18 cellular contexts compared by ENCODE assay signal in genomic region chr15:67256051-67256450, GRCh38. TPM values are rescaled to one million over a fixed set of nuclear protein-coding genes. Genes with fewer than 3 reads are reported as not detected.
A peak's percentile ranks its signal among the peaks of the same experiment; 100 is the strongest.
DNase-seq lines count a peak whose midpoint lies in the region; ATAC-seq and TF ChIP-seq lines count a peak whose summit lies in the region.
"Had no signal": no experiment of that assay in that cellular context is flagged by ENCODE, and none has a peak within 500 bp of the region (broad histone marks: within the 10 kb centered on the region; RNA-seq: fewer than 3 reads in every experiment).

No MANE protein-coding gene starts in this region.

- H3K36me3 Mint-ChIP-seq in stimulated activated naive CD8-positive, alpha-beta T cell treated with anti-CD3 and anti-CD28 coated beads, Interleukin-15, Interleukin-2, amounts not matched to agents 100 ng/mL and 50 ng/mL, for 24 hours (ENCODE audit: low read depth): peaks cover 8% of the 10 kb centered on the region
- no peaks in the 10 kb centered on the region for H3K36me3 Mint-ChIP-seq in WTC11
- H3K36me3 Mint-ChIP-seq in endothelial cell (ENCODE audit: low read depth, unreplicated experiment): peaks cover 4% of the 10 kb centered on the region
- H3K36me3 Mint-ChIP-seq in type B pancreatic cell: no peaks in the 10 kb centered on the region

- H3K4me1 Mint-ChIP-seq in stimulated activated naive CD8-positive, alpha-beta T cell treated with anti-CD3 and anti-CD28 coated beads, Interleukin-15, Interleukin-2, amounts not matched to agents 100 ng/mL and 50 ng/mL, for 24 hours (ENCODE audit: low read depth): peaks cover 36% of the 10 kb centered on the region
- peaks cover 16% of the 10 kb centered on the region for H3K4me1 Mint-ChIP-seq in WTC11
- peaks cover 20% of the 10 kb centered on the region for H3K4me1 Mint-ChIP-seq in endothelial cell (ENCODE audit: unreplicated experiment)
- peaks cover 15% of the 10 kb centered on the region for H3K4me1 Mint-ChIP-seq in type B pancreatic cell (ENCODE audit: unreplicated experiment)

- DNase-seq in stimulated activated naive CD8-positive, alpha-beta T cell treated with anti-CD3 and anti-CD28 coated beads, Interleukin-15, Interleukin-2, amounts not matched to agents 100 U/mL and 50 U/mL, for 24 hours: no peak
- DNase-seq in WTC11 (ENCODE audit: low spot score) (no peak), endothelial cell (ENCODE audit: low spot score) (no peak), type B pancreatic cell (ENCODE audit: extremely low spot score, unreplicated experiment) (no peak), LoVo (ENCODE audit: low spot score) (no peak), UCSD-AML1 (lab: John Stamatoyannopoulos, UW; ENCODE audit: unreplicated experiment) (no peak), NCI-H345 (lab: John Stamatoyannopoulos, UW) (no peak)
- DNase-seq: AML-193; central memory CD4-positive, alpha-beta T cell; DMS53; HCEC 1CT; left lung; NCI-H2029 treated with DMSO at 0.1 percent for 48 hours; NCI-H510A treated with DMSO at 0.1 percent for 48 hours; SJCRH30; spleen; stimulated activated naive B cell treated with anti-CD40 and anti-IgM and Interleukin-4, amounts not matched to agents 10 μg/mL and 1 μg/mL and 100 μg/mL, for 72 hours had no signal

- CTCF ChIA-PET in WTC11 (lab: Charles Lee): no interaction called here

- TF ChIP-seq CTCF in WTC11 (IDR thresholded peaks at IDR 0.05): no peak
- TF ChIP-seq CTCF in endothelial cell (IDR thresholded peaks at IDR 0.05; ENCODE audit: unreplicated experiment): no peak
- TF ChIP-seq CTCF in type B pancreatic cell (conservative IDR thresholded peaks at IDR 0.05): no peak

- peak overlapping the region; percentile 99 for H3K4me3 Mint-ChIP-seq in stimulated activated naive CD8-positive, alpha-beta T cell treated with anti-CD3 and anti-CD28 coated beads, Interleukin-15, Interleukin-2, amounts not matched to agents 100 ng/mL and 50 ng/mL, for 24 hours
- H3K4me3 Mint-ChIP-seq in WTC11 (peak overlapping the region; percentile 100), endothelial cell (ENCODE audit: unreplicated experiment) (peak overlapping the region; percentile 16), type B pancreatic cell (peak overlapping the region; percentile 100)

- POLR2A ChIA-PET in WTC11 (lab: Charles Lee): no interaction called here

- peak overlapping the region; percentile 24 for H3K27ac Mint-ChIP-seq in stimulated activated naive CD8-positive, alpha-beta T cell treated with anti-CD3 and anti-CD28 coated beads, Interleukin-15, Interleukin-2, amounts not matched to agents 100 ng/mL and 50 ng/mL, for 24 hours
- no peak overlapping the region for H3K27ac Mint-ChIP-seq in WTC11
- no peak overlapping the region for H3K27ac Mint-ChIP-seq in endothelial cell (ENCODE audit: unreplicated experiment)
- peak overlapping the region; percentile 39 for H3K27ac Mint-ChIP-seq in type B pancreatic cell
- H3K27ac Mint-ChIP-seq: stimulated activated naive B cell treated with anti-CD40 and anti-IgM and Interleukin-4, amounts not matched to agents 10 μg/mL and 1 μg/mL and 100 μg/mL, for 72 hours had no signal

- no peaks in the 10 kb centered on the region for H3K9me3 Mint-ChIP-seq in stimulated activated naive CD8-positive, alpha-beta T cell treated with anti-CD3 and anti-CD28 coated beads, Interleukin-15, Interleukin-2, amounts not matched to agents 100 ng/mL and 50 ng/mL, for 24 hours
- no peaks in the 10 kb centered on the region for H3K9me3 Mint-ChIP-seq in WTC11
- H3K9me3 Mint-ChIP-seq in endothelial cell (ENCODE audit: unreplicated experiment): no peaks in the 10 kb centered on the region
- no peaks in the 10 kb centered on the region for H3K9me3 Mint-ChIP-seq in type B pancreatic cell
- H3K9me3 Mint-ChIP-seq: stimulated activated naive B cell treated with anti-CD40 and anti-IgM and Interleukin-4, amounts not matched to agents 10 μg/mL and 1 μg/mL and 100 μg/mL, for 72 hours had no signal

- no peak for ATAC-seq in stimulated activated naive CD8-positive, alpha-beta T cell treated with anti-CD3 and anti-CD28 coated beads, Interleukin-15, Interleukin-2, amounts not matched to agents 100 U/mL and 50 U/mL, for 24 hours
- ATAC-seq in WTC11: no peak
- ATAC-seq: left lung; stimulated activated naive B cell treated with anti-CD40 and anti-IgM and Interleukin-4, amounts not matched to agents 10 μg/mL and 1 μg/mL and 100 μg/mL, for 72 hours had no signal

- peaks cover 3% of the 10 kb centered on the region for H3K27me3 Mint-ChIP-seq in stimulated activated naive CD8-positive, alpha-beta T cell treated with anti-CD3 and anti-CD28 coated beads, Interleukin-15, Interleukin-2, amounts not matched to agents 100 ng/mL and 50 ng/mL, for 24 hours
- peaks cover 25% of the 10 kb centered on the region for H3K27me3 Mint-ChIP-seq in WTC11 (ENCODE audit: low read depth)
- H3K27me3 Mint-ChIP-seq in endothelial cell (ENCODE audit: unreplicated experiment): peaks cover 5% of the 10 kb centered on the region
- H3K27me3 Mint-ChIP-seq in type B pancreatic cell: no peaks in the 10 kb centered on the region

TF ChIP-seq in WTC11, 78 proteins besides CTCF, POLR2A, EP300 and RAD21:
- TF ChIP-seq ZNF512 (CRISPR knock-in tag; IDR thresholded peaks at IDR 0.05; ENCODE audit: borderline replicate concordance) (no peak), MAX (CRISPR knock-in tag; IDR thresholded peaks at IDR 0.05) (no peak), ZNF138 (CRISPR knock-in tag; conservative IDR thresholded peaks at IDR 0.05) (no peak), MXD4 (CRISPR knock-in tag; IDR thresholded peaks at IDR 0.05; ENCODE audit: borderline replicate concordance) (no peak), FOXJ3 (CRISPR knock-in tag; IDR thresholded peaks at IDR 0.05; ENCODE audit: borderline replicate concordance) (no peak), ZNF219 (CRISPR knock-in tag; IDR thresholded peaks at IDR 0.05; ENCODE audit: borderline replicate concordance) (no peak), PREB (CRISPR knock-in tag; IDR thresholded peaks at IDR 0.05; ENCODE audit: borderline replicate concordance) (no peak), ZNF396 (CRISPR knock-in tag; IDR thresholded peaks at IDR 0.05; ENCODE audit: borderline replicate concordance) (no peak), CDX4 (CRISPR knock-in tag; IDR thresholded peaks at IDR 0.05; ENCODE audit: borderline replicate concordance) (no peak)
TF ChIP-seq in WTC11: peak in this region for 0.

RNA-seq across cellular contexts. Expression of gene IQCH, which starts 1.5 kb away (rescaled TPM):
- total RNA-seq in WTC11 (2021): 1.9 to 2.0 TPM (median 1.9 TPM) in 3 replicates
- total RNA-seq in endothelial cell (ENCODE audit: unreplicated experiment): 2.4 TPM
- total RNA-seq in type B pancreatic cell (ENCODE audit: low replicate concordance): 1.00 and 2.0 TPM in 2 replicates

RNA-seq across cellular contexts. Expression of gene AAGAB, which starts 1.6 kb away (rescaled TPM):
- total RNA-seq in WTC11 (2021): 36.6 to 41.7 TPM (median 37.2 TPM) in 3 replicates
- 40.6 TPM for total RNA-seq in endothelial cell (ENCODE audit: unreplicated experiment)
- 48.4 and 50.9 TPM in 2 replicates for total RNA-seq in type B pancreatic cell (ENCODE audit: low replicate concordance)

Comparison
In these comparisons a context has a peak if more than half of its experiments do, and no peak if none do; other contexts are left out.
1. H3K27ac Mint-ChIP-seq: peak in stimulated activated naive CD8-positive, alpha-beta T cell treated with anti-CD3 and anti-CD28 coated beads, Interleukin-15, Interleukin-2, amounts not matched to agents 100 ng/mL and 50 ng/mL, for 24 hours (single experiment) and type B pancreatic cell (single experiment); none in WTC11 (single experiment) and endothelial cell (single experiment).
2. H3K4me3 Mint-ChIP-seq: peak in every context shown above with its lines; median percentile 100 in WTC11; 100 in type B pancreatic cell; 99 in stimulated activated naive CD8-positive, alpha-beta T cell treated with anti-CD3 and anti-CD28 coated beads, Interleukin-15, Interleukin-2, amounts not matched to agents 100 ng/mL and 50 ng/mL, for 24 hours; 16 in endothelial cell.